8 cellular contexts compared by ENCODE assay signal in genomic region chrX:72131317-72132294, GRCh38. TPM values are rescaled to one million over a fixed set of nuclear protein-coding genes. Genes with fewer than 3 reads are reported as not detected.
DNase-seq lines count a peak whose midpoint lies in the region; ATAC-seq and TF ChIP-seq lines count a peak whose summit lies in the region.

Gene RTL5, minus strand, starts transcription at chrX:72131915.

- H3K4me3 ChIP-seq in mononuclear cell (ENCODE audit: low read length): peak within 1 kb of the TSS; percentile 16

- peak; percentile 4 for DNase-seq in SIG-M5 treated with dmso at 0.1 percent for 504 hours (lab: John Stamatoyannopoulos, UW; ENCODE audit: unreplicated experiment)
- no peak for DNase-seq in SIG-M5 (lab: John Stamatoyannopoulos, UW)
- peak; percentile 85 for DNase-seq in NCI-H774 (lab: John Stamatoyannopoulos, UW)
- peak; percentile 58 for DNase-seq in activated T-cell treated with anti-CD3 and anti-CD28 coated beads, Interleukin-2, amount 50 U/mL, for 4 hours
- DNase-seq in erythroblast (lab: John Stamatoyannopoulos, UW): peak; percentile 64 to 67
- DNase-seq in stimulated activated CD8-positive, alpha-beta memory T cell treated with anti-CD3 and anti-CD28 coated beads, Interleukin-2, amount 100 ng/mL, for 48 hours (ENCODE audit: low read depth in 2 of 2): peak; percentile 24 to 33

- H3K9me3 ChIP-seq in mononuclear cell (ENCODE audit: low read depth, low read length): no peaks in the 10 kb centered on the region

- H3K4me1 Mint-ChIP-seq in activated T-cell treated with anti-CD3 and anti-CD28 coated beads, Interleukin-2, amount 50 U/mL, for 4 hours (ENCODE audit: low read depth): peaks cover 7% of the 10 kb centered on the region

- H3K4me1 ChIP-seq in mononuclear cell (ENCODE audit: insufficient read depth, low read length): peaks cover 47% of the 10 kb centered on the region

- H3K4me3 Mint-ChIP-seq in activated T-cell treated with anti-CD3 and anti-CD28 coated beads, Interleukin-2, amount 50 U/mL, for 4 hours: peak within 1 kb of the TSS; percentile 72

- H3K27me3 Mint-ChIP-seq in activated T-cell treated with anti-CD3 and anti-CD28 coated beads, Interleukin-2, amount 50 U/mL, for 4 hours (ENCODE audit: low read depth): peaks cover 15% of the 10 kb centered on the region

- no peaks in the 10 kb centered on the region for H3K27me3 ChIP-seq in mononuclear cell (ENCODE audit: insufficient read depth, low read length)

- TF ChIP-seq POLR2A in erythroblast (IDR thresholded peaks at IDR 0.05; ENCODE audit: low read length): no peak

- no peaks in the 10 kb centered on the region for H3K36me3 Mint-ChIP-seq in activated T-cell treated with anti-CD3 and anti-CD28 coated beads, Interleukin-2, amount 50 U/mL, for 4 hours (ENCODE audit: insufficient read depth)

- peak; percentile 63 for ATAC-seq in HG03439 (IDR thresholded peaks at IDR 0.05; ENCODE audit: unreplicated experiment)
- peak; percentile 83 to 87 for ATAC-seq in activated T-cell treated with anti-CD3 and anti-CD28 coated beads, Interleukin-2, amount 50 U/mL, for 4 hours

- H3K9me3 Mint-ChIP-seq in activated T-cell treated with anti-CD3 and anti-CD28 coated beads, Interleukin-2, amount 50 U/mL, for 4 hours: no peaks in the 10 kb centered on the region

RNA-seq across cellular contexts. Expression of gene RTL5, which starts in this region (rescaled TPM):
- total RNA-seq in activated T-cell treated with anti-CD3 and anti-CD28 coated beads, Interleukin-2, amount 50 U/mL, for 4 hours: under 1 TPM; 0.25 to 0.63 (median 0.45) TPM
- 0.73 TPM for total RNA-seq in mononuclear cell

Comparison
In these comparisons a context has a peak if more than half of its experiments do, and no peak if none do; other contexts are left out.
1. Peak in DNase-seq and ATAC-seq in activated T-cell treated with anti-CD3 and anti-CD28 coated beads, Interleukin-2, amount 50 U/mL, for 4 hours; RNA of the gene not detected or under 1 TPM.